In the genomic region with DNA sequence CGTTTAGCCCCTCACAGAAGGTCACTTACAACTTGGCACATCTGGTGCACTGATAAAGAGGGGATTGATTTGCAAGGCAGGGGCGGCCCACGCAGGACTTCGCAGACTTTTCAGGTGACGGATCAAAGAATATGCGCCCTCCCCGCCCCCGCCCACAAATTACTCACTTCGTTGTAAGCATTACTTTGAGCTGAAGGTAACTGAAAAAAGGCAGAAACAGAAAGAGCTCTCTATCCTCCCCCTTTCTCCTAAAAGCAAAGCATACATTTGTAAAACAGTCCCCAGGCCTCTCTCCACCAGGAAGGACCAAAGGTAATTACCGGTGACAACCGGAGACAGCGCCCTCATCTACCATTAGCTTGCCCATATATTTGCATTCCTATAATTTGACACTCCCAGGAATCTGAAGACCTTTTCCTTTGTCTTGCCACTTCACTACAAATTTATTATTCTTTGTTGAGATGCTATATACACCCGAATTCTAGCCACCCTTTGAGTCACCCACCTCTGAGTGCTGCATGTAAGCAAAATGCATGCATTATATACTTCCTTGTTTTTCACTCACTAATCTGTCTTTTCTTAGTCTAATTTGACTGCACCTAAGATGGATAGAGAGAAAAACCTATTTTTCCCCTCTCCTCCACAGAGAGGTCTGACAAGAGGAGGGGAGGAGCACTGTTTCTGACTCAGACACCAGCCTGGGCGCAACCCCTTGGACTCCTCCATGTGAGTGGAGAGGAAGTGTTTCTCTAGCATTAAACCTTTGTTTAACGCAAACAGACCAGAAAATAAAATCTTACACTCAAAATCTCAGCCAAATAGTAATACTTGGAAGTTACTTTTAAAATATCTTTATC, we compare ENCODE assay signal across 11 cellular contexts.
DNase-seq lines count a peak whose midpoint lies in the region; ATAC-seq and TF ChIP-seq lines count a peak whose summit lies in the region.
"Had no signal": no experiment of that assay in that cellular context is flagged by ENCODE, and none has a peak within 500 bp of the region (broad histone marks: within the 10 kb centered on the region; RNA-seq: fewer than 3 reads in every experiment).

No MANE protein-coding gene starts in this region.

- H3K4me2 ChIP-seq in PC-3 (ENCODE audit: low read length) = no peak overlapping the region

- no peak overlapping the region for H3K4me3 ChIP-seq in CD4-positive, alpha-beta memory T cell (ENCODE audit: low read length in 2 of 2)
- H3K4me3 ChIP-seq in esophagus muscularis mucosa (no peak overlapping the region), PC-3 (ENCODE audit: low read length) (no peak overlapping the region)

- H3K27me3 Mint-ChIP-seq in CD4-positive, alpha-beta memory T cell = no peaks in the 10 kb centered on the region
- no peaks in the 10 kb centered on the region for H3K27me3 Mint-ChIP-seq in activated CD4-positive, alpha-beta T cell treated with anti-CD3 and anti-CD28 coated beads for 36 hours
- peaks cover 1% of the 10 kb centered on the region for H3K27me3 Mint-ChIP-seq in activated naive CD8-positive, alpha-beta T cell treated with anti-CD3 and anti-CD28 coated beads, Interleukin-2, amount 50 U/mL, for 24 hours
- H3K27me3 Mint-ChIP-seq: central memory CD8-positive, alpha-beta T cell had no signal

- H3K4me1 Mint-ChIP-seq in CD4-positive, alpha-beta memory T cell = peaks cover 17 to 26% (median 21%) of the 10 kb centered on the region in 4 donors
- peaks cover 31% of the 10 kb centered on the region for H3K4me1 Mint-ChIP-seq in activated CD4-positive, alpha-beta T cell treated with anti-CD3 and anti-CD28 coated beads for 36 hours
- peaks cover 41% of the 10 kb centered on the region for H3K4me1 Mint-ChIP-seq in activated naive CD8-positive, alpha-beta T cell treated with anti-CD3 and anti-CD28 coated beads, Interleukin-2, amount 50 U/mL, for 24 hours

- no peaks in the 10 kb centered on the region for H3K36me3 ChIP-seq in CD4-positive, alpha-beta memory T cell (ENCODE audit: insufficient read depth, low read length)
- H3K36me3 ChIP-seq in esophagus muscularis mucosa = no peaks in the 10 kb centered on the region
- no peaks in the 10 kb centered on the region for H3K36me3 ChIP-seq in PC-3 (ENCODE audit: low read depth, low read length)

- peak; percentile 60 for ATAC-seq in activated CD4-positive, alpha-beta T cell treated with anti-CD3 and anti-CD28 coated beads for 36 hours
- ATAC-seq in activated naive CD8-positive, alpha-beta T cell treated with anti-CD3 and anti-CD28 coated beads, Interleukin-2, amount 50 U/mL, for 24 hours = peak; percentile 74
- ATAC-seq in PC-3 = no peak
- ATAC-seq in GM19395 (IDR thresholded peaks at IDR 0.05; ENCODE audit: unreplicated experiment) = no peak

- peak overlapping the region in 5 of 7 donors; percentile 4 to 76 (median 31) for H3K27ac Mint-ChIP-seq in CD4-positive, alpha-beta memory T cell
- peak overlapping the region; percentile 38 for H3K27ac Mint-ChIP-seq in activated CD4-positive, alpha-beta T cell treated with anti-CD3 and anti-CD28 coated beads for 36 hours
- peak overlapping the region; percentile 84 for H3K27ac Mint-ChIP-seq in activated naive CD8-positive, alpha-beta T cell treated with anti-CD3 and anti-CD28 coated beads, Interleukin-2, amount 50 U/mL, for 24 hours

- no peaks in the 10 kb centered on the region for H4K20me1 ChIP-seq in PC-3 (ENCODE audit: low read length)

- H3K9me2 ChIP-seq in PC-3 (replicated peaks; ENCODE audit: low read length) = no peaks in the 10 kb centered on the region

- no peaks in the 10 kb centered on the region for H3K79me2 ChIP-seq in PC-3 (ENCODE audit: low read length)

- TF ChIP-seq POLR2A in esophagus muscularis mucosa (IDR thresholded peaks at IDR 0.05; ENCODE audit: low read depth) = no peak

- CTCF ChIA-PET in CD4-positive, alpha-beta memory T cell (lab: Charles Lee; ENCODE audit: partially characterized antibody) = no interaction called here
- CTCF ChIA-PET in activated CD4-positive, alpha-beta T cell treated with anti-CD3 and anti-CD28 coated beads for 36 hours (lab: Charles Lee) = interaction anchor here (0.6 to 2.2 kb wide), 4 partner anchors 9 to 71 kb away, joined by 3 to 7 read pairs (median 4); no protein-coding TSS in a partner anchor
- CTCF ChIA-PET in PC-3 (lab: Charles Lee) = no interaction called here

- H3F3A ChIP-seq in PC-3 (ENCODE audit: low read length, unreplicated experiment) = no peaks in the 10 kb centered on the region

- H2AFZ ChIP-seq in PC-3 (ENCODE audit: low read length) = no peak overlapping the region; the same call in 1 of the 2 replicates

- H3K27me3 ChIP-seq in CD4-positive, alpha-beta memory T cell (ENCODE audit: insufficient read depth, low read length) = no peaks in the 10 kb centered on the region
- H3K27me3 ChIP-seq in esophagus muscularis mucosa (no peaks in the 10 kb centered on the region), PC-3 (ENCODE audit: low read length) (no peaks in the 10 kb centered on the region)

- no peaks in the 10 kb centered on the region for H3K9me3 Mint-ChIP-seq in CD4-positive, alpha-beta memory T cell
- no peaks in the 10 kb centered on the region for H3K9me3 Mint-ChIP-seq in activated CD4-positive, alpha-beta T cell treated with anti-CD3 and anti-CD28 coated beads for 36 hours (ENCODE audit: low read depth)
- H3K9me3 Mint-ChIP-seq in activated naive CD8-positive, alpha-beta T cell treated with anti-CD3 and anti-CD28 coated beads, Interleukin-2, amount 50 U/mL, for 24 hours = no peaks in the 10 kb centered on the region
- H3K9me3 Mint-ChIP-seq: central memory CD8-positive, alpha-beta T cell had no signal

- 71% methylated on average over 15 of the region's 15 CpGs for WGBS in esophagus muscularis mucosa

- POLR2A ChIA-PET in CD4-positive, alpha-beta memory T cell (lab: Charles Lee; ENCODE audit: partially characterized antibody) = interaction anchor here (1.6 kb wide), 1 partner anchor 74 kb away, joined by 3 read pairs; no protein-coding TSS in a partner anchor
- POLR2A ChIA-PET in activated CD4-positive, alpha-beta T cell treated with anti-CD3 and anti-CD28 coated beads for 36 hours (lab: Charles Lee) = interaction anchor here (0.6 kb wide), 1 partner anchor 1223 kb away, joined by 3 read pairs; no protein-coding TSS in a partner anchor
- POLR2A ChIA-PET in PC-3 (lab: Charles Lee; ENCODE audit: unreplicated experiment) = no interaction called here

- no peaks in the 10 kb centered on the region for H3K36me3 Mint-ChIP-seq in CD4-positive, alpha-beta memory T cell
- H3K36me3 Mint-ChIP-seq in activated CD4-positive, alpha-beta T cell treated with anti-CD3 and anti-CD28 coated beads for 36 hours (ENCODE audit: low read depth) = no peaks in the 10 kb centered on the region
- H3K36me3 Mint-ChIP-seq in activated naive CD8-positive, alpha-beta T cell treated with anti-CD3 and anti-CD28 coated beads, Interleukin-2, amount 50 U/mL, for 24 hours (ENCODE audit: low read depth) = no peaks in the 10 kb centered on the region

- no peaks in the 10 kb centered on the region for H3K9me3 ChIP-seq in CD4-positive, alpha-beta memory T cell (ENCODE audit: control insufficient read depth in 1 of 2, low read length in 2 of 2)
- H3K9me3 ChIP-seq in esophagus muscularis mucosa = no peaks in the 10 kb centered on the region
- H3K9me3 ChIP-seq in PC-3 (ENCODE audit: low read length) = no peaks in the 10 kb centered on the region

- no peak for DNase-seq in CD4-positive, alpha-beta memory T cell
- DNase-seq in activated CD4-positive, alpha-beta T cell treated with anti-CD3 and anti-CD28 coated beads for 36 hours = peak; percentile 79
- peak; percentile 52 for DNase-seq in activated naive CD8-positive, alpha-beta T cell treated with anti-CD3 and anti-CD28 coated beads, Interleukin-2, amount 50 U/mL, for 24 hours
- peak; percentile 58 for DNase-seq in stimulated activated CD4-positive, alpha-beta T cell treated with anti-CD3 and anti-CD28 coated beads, Interleukin-12 subunit alpha, Interleukin-12 subunit beta, amount 100 ng/mL, for 4 hours
- DNase-seq in esophagus muscularis mucosa (ENCODE audit: extremely low spot score) (no peak), SKM-1 (lab: John Stamatoyannopoulos, UW; ENCODE audit: unreplicated experiment) (no peak), PC-3 (no peak)
- DNase-seq: foreskin melanocyte, MM.1S had no signal

- intact Hi-C loops in CD4-positive, alpha-beta memory T cell (cut with micrococcal nuclease) = no loop called here
- intact Hi-C loops in activated CD4-positive, alpha-beta T cell treated with anti-CD3 and anti-CD28 coated beads for 36 hours (cut with DNase I, micrococcal nuclease) = loop anchor here (1.0 to 5.0 kb wide), 6 partner anchors 74 to 501 kb away; a partner anchor contains a TSS
- intact Hi-C loops in esophagus muscularis mucosa (cut with DNase I) = no loop called here
- intact Hi-C loops in PC-3 (cut with micrococcal nuclease) = no loop called here

- TF ChIP-seq CTCF in esophagus muscularis mucosa (IDR thresholded peaks at IDR 0.05) (no peak), PC-3 (conservative IDR thresholded peaks at IDR 0.05; ENCODE audit: low read depth, low read length) (no peak)

- peak overlapping the region in 3 of 8 donors; percentile 16 to 53 (median 18) for H3K4me3 Mint-ChIP-seq in CD4-positive, alpha-beta memory T cell
- no peak overlapping the region for H3K4me3 Mint-ChIP-seq in activated CD4-positive, alpha-beta T cell treated with anti-CD3 and anti-CD28 coated beads for 36 hours
- H3K4me3 Mint-ChIP-seq in activated naive CD8-positive, alpha-beta T cell treated with anti-CD3 and anti-CD28 coated beads, Interleukin-2, amount 50 U/mL, for 24 hours = peak overlapping the region; percentile 56
- H3K4me3 Mint-ChIP-seq: central memory CD8-positive, alpha-beta T cell had no signal

- no TSS peak for BruUV-seq in PC-3 (replicated peaks; lab: Mats Ljungman, UMichigan)

- H3K4me1 ChIP-seq in CD4-positive, alpha-beta memory T cell (ENCODE audit: insufficient read depth, low read length) = peaks cover 27% of the 10 kb centered on the region
- H3K4me1 ChIP-seq in esophagus muscularis mucosa (no peaks in the 10 kb centered on the region), PC-3 (ENCODE audit: insufficient read depth, low read length) (no peaks in the 10 kb centered on the region)

- no peak overlapping the region for H3K27ac ChIP-seq in CD4-positive, alpha-beta memory T cell (ENCODE audit: low read depth, low read length)
- H3K27ac ChIP-seq in esophagus muscularis mucosa (replicated peaks in 1 of 4) (no peak overlapping the region), PC-3 (ENCODE audit: low read length) (no peak overlapping the region)

- TF ChIP-seq EP300 in esophagus muscularis mucosa (IDR thresholded peaks at IDR 0.05) = no peak

- no peak overlapping the region for H3K9ac ChIP-seq in PC-3 (ENCODE audit: low read length)

Comparison
In these comparisons a context has a peak if more than half of its experiments do, and no peak if none do; other contexts are left out.
1. DNase-seq: peak in activated CD4-positive, alpha-beta T cell treated with anti-CD3 and anti-CD28 coated beads for 36 hours (single experiment), activated naive CD8-positive, alpha-beta T cell treated with anti-CD3 and anti-CD28 coated beads, Interleukin-2, amount 50 U/mL, for 24 hours (single experiment) and stimulated activated CD4-positive, alpha-beta T cell treated with anti-CD3 and anti-CD28 coated beads, Interleukin-12 subunit alpha, Interleukin-12 subunit beta, amount 100 ng/mL, for 4 hours (single experiment); none in CD4-positive, alpha-beta memory T cell (0 of 5), esophagus muscularis mucosa (single experiment), SKM-1 (single experiment) and PC-3 (single experiment).
2. H3K27ac Mint-ChIP-seq: peak in every context shown above with its lines; median percentile 84 in activated naive CD8-positive, alpha-beta T cell treated with anti-CD3 and anti-CD28 coated beads, Interleukin-2, amount 50 U/mL, for 24 hours; 38 in activated CD4-positive, alpha-beta T cell treated with anti-CD3 and anti-CD28 coated beads for 36 hours; 31 in CD4-positive, alpha-beta memory T cell.
3. ATAC-seq: peak in activated CD4-positive, alpha-beta T cell treated with anti-CD3 and anti-CD28 coated beads for 36 hours (single experiment) and activated naive CD8-positive, alpha-beta T cell treated with anti-CD3 and anti-CD28 coated beads, Interleukin-2, amount 50 U/mL, for 24 hours (single experiment); none in PC-3 (single experiment) and GM19395 (single experiment).
4. intact Hi-C loops: an anchor here in activated CD4-positive, alpha-beta T cell treated with anti-CD3 and anti-CD28 coated beads for 36 hours (1.0 to 5.0 kb wide); none called in CD4-positive, alpha-beta memory T cell, esophagus muscularis mucosa and PC-3.